In genomic region chr2:240520143-240520973, GRCh38 we compare ENCODE assay signal across 13 cellular contexts. TPM values are rescaled to one million over a fixed set of nuclear protein-coding genes. Genes with fewer than 3 reads are reported as not detected.
DNase-seq lines count a peak whose midpoint lies in the region; ATAC-seq, FAIRE-seq and TF ChIP-seq lines count a peak whose summit lies in the region.
"Had no signal": no experiment of that assay in that cellular context is flagged by ENCODE, and none has a peak within 500 bp of the region (broad histone marks: within the 10 kb centered on the region; RNA-seq: fewer than 3 reads in every experiment).

No MANE protein-coding gene starts in this region.

- intact Hi-C loops in endothelial cell of umbilical vein (cut with micrococcal nuclease), result no loop called here

- TF ChIP-seq CTCF in A549 (IDR thresholded peaks at IDR 0.05), result no peak
- TF ChIP-seq CTCF in GM13976 (IDR thresholded peaks at IDR 0.05; ENCODE audit: borderline replicate concordance, control extremely low read depth, extremely low read depth, insufficient read depth, missing control alignments), result no peak
- TF ChIP-seq CTCF in endothelial cell of umbilical vein (IDR thresholded peaks at IDR 0.05; ENCODE audit: extremely low read depth in 1 of 2, insufficient read depth in 1 of 2, low read depth in 1 of 2, low read length in 2 of 2), result no peak

- no peak overlapping the region for H2BK5ac ChIP-seq in mesendoderm (ENCODE audit: low read length)

- WGBS in A549 (ENCODE audit: missing lambda C conversion rate), result 95% methylated on average over 17 of the region's 51 CpGs
- WGBS in mesendoderm (ENCODE audit: extremely low coverage, insufficient coverage, low lambda C conversion rate), result no CpG with 5 or more reads among the region's 51 CpGs

- peaks cover 26% of the 10 kb centered on the region for H3K9me3 ChIP-seq in A549
- peaks cover 5% of the 10 kb centered on the region for H3K9me3 ChIP-seq in endothelial cell of umbilical vein (replicated peaks; ENCODE audit: control insufficient read depth, insufficient read depth, low read length)
- H3K9me3 ChIP-seq: right atrium auricular region had no signal

- H3K4me1 ChIP-seq in A549 (no peaks in the 10 kb centered on the region), endothelial cell of umbilical vein (ENCODE audit: control insufficient read depth, extremely low read depth, insufficient read depth, low read length) (no peaks in the 10 kb centered on the region), mesendoderm (ENCODE audit: control insufficient read depth, low read depth, low read length) (no peaks in the 10 kb centered on the region)

- H2BK120ac ChIP-seq in mesendoderm (ENCODE audit: low read depth, low read length), result no peak overlapping the region

- H3K23ac ChIP-seq in mesendoderm (ENCODE audit: low read length), result peak overlapping the region; percentile 45

- H3K27me3 ChIP-seq in endothelial cell of umbilical vein (ENCODE audit: control insufficient read depth in 2 of 2, insufficient read depth in 2 of 2, low read length in 2 of 2) (peaks cover 3 to 9% of the 10 kb centered on the region in 2 experiments), mesendoderm (ENCODE audit: insufficient read depth, low read length, poor library complexity) (peaks cover 5% of the 10 kb centered on the region)
- H3K27me3 ChIP-seq: right atrium auricular region had no signal

- no peak overlapping the region for H4K5ac ChIP-seq in mesendoderm (ENCODE audit: low read length)

- H2BK15ac ChIP-seq in mesendoderm (replicated peaks; ENCODE audit: low read depth), result no peak overlapping the region

- TF ChIP-seq RAD21 in A549 (conservative IDR thresholded peaks at IDR 0.05 in 1 of 2, IDR thresholded peaks at IDR 0.05 in 1 of 2), result no peak

- H3K9ac ChIP-seq in endothelial cell of umbilical vein (replicated peaks; ENCODE audit: extremely low read depth, insufficient read depth, low read length) (no peak overlapping the region), mesendoderm (ENCODE audit: low read length) (no peak overlapping the region)

- no peaks in the 10 kb centered on the region for H4K20me1 ChIP-seq in endothelial cell of umbilical vein (replicated peaks; ENCODE audit: control insufficient read depth, extremely low read depth, insufficient read depth, low read length)

- no peak for TF ChIP-seq EP300 in A549 (IDR thresholded peaks at IDR 0.05)

- no peak for FAIRE-seq in A549 (lab: Jason Lieb, UNC)
- no peak for FAIRE-seq in endothelial cell of umbilical vein (lab: Jason Lieb, UNC)
- FAIRE-seq: GM12892, islet of Langerhans had no signal

- TF ChIP-seq POLR2A in A549 (IDR thresholded peaks at IDR 0.05; ENCODE audit: low read length) (no peak), endothelial cell of umbilical vein (IDR thresholded peaks at IDR 0.05; ENCODE audit: low read depth, low read length) (no peak)

- no peak overlapping the region for H2AFZ ChIP-seq in endothelial cell of umbilical vein (ENCODE audit: low read depth, low read length)

- no peak overlapping the region for H3K18ac ChIP-seq in mesendoderm (ENCODE audit: low read length)

- no peak overlapping the region for H3K4me2 ChIP-seq in A549
- no peak overlapping the region for H3K4me2 ChIP-seq in endothelial cell of umbilical vein (ENCODE audit: insufficient read depth, low read length)
- peak overlapping the region; percentile 16 for H3K4me2 ChIP-seq in mesendoderm (ENCODE audit: low read length)

- H2AK5ac ChIP-seq in mesendoderm (ENCODE audit: low read length), result no peak overlapping the region

- H3K4me3 ChIP-seq in A549 (no peak overlapping the region), endothelial cell of umbilical vein (replicated peaks in 1 of 3; ENCODE audit: insufficient read depth in 1 of 3, low read depth in 1 of 3, low read length in 3 of 3) (no peak overlapping the region), mesendoderm (ENCODE audit: low read length) (no peak overlapping the region)

- no peak overlapping the region for H3K4ac ChIP-seq in mesendoderm (ENCODE audit: low read depth, low read length)

- CTCF ChIA-PET in A549 (lab: Yijun Ruan, JAX) (no interaction called here), endothelial cell of umbilical vein (lab: Charles Lee) (interaction anchor here (0.9 kb wide), 1 partner anchor 320 kb away, joined by 3 read pairs; no protein-coding TSS in a partner anchor)

- POLR2A ChIA-PET in A549 (lab: Yijun Ruan, JAX) (no interaction called here), endothelial cell of umbilical vein (lab: Charles Lee) (no interaction called here)

- H3K27ac ChIP-seq in A549, result no peak overlapping the region
- H3K27ac ChIP-seq in endothelial cell of umbilical vein (ENCODE audit: insufficient read depth, low read depth, low read length), result no peak overlapping the region
- H3K27ac ChIP-seq in mesendoderm (ENCODE audit: low read depth, low read length), result no peak overlapping the region
- H3K27ac ChIP-seq: right atrium auricular region had no signal

- H3K79me1 ChIP-seq in mesendoderm (ENCODE audit: low read length), result no peaks in the 10 kb centered on the region

- H3K36me3 ChIP-seq in endothelial cell of umbilical vein (ENCODE audit: control insufficient read depth in 2 of 2, extremely low read depth in 1 of 2, insufficient read depth in 2 of 2, low read length in 2 of 2), result no peaks in the 10 kb centered on the region
- H3K36me3 ChIP-seq in mesendoderm (ENCODE audit: control insufficient read depth, insufficient read depth, low read length), result no peaks in the 10 kb centered on the region

- peak; percentile 47 to 53; a peak in 5 of 6 replicates for ATAC-seq in A549
- ATAC-seq in HG02571 (IDR thresholded peaks at IDR 0.05; ENCODE audit: unreplicated experiment), result no peak
- ATAC-seq in GM21825 (IDR thresholded peaks at IDR 0.05; ENCODE audit: unreplicated experiment), result no peak

- in situ Hi-C loops in GM13976 (cut with MboI; ENCODE audit: low sequenced_read_pairs, unreplicated experiment), result loop anchor here (25.0 kb wide), 1 partner anchor 192 kb away; no protein-coding TSS in a partner anchor

- H3K79me2 ChIP-seq in endothelial cell of umbilical vein (ENCODE audit: control insufficient read depth, insufficient read depth, low read length) (no peaks in the 10 kb centered on the region), mesendoderm (ENCODE audit: control insufficient read depth, insufficient read depth, low read length) (no peaks in the 10 kb centered on the region)

- no peak for DNase-seq in A549 (ENCODE audit: low read depth in 1 of 2, low spot score in 1 of 2)
- DNase-seq in GM13976 (ENCODE audit: low spot score), result peak; percentile 31
- DNase-seq in endothelial cell of umbilical vein (ENCODE audit: low read depth, low spot score), result no peak
- peak; percentile 22 for DNase-seq in mesendoderm
- no peak for DNase-seq in NCI-H1092 (lab: John Stamatoyannopoulos, UW)
- DNase-seq in stimulated activated naive CD4-positive, alpha-beta T cell treated with Interleukin-2 at 50 U/mL for 16 hours (lab: John Stamatoyannopoulos, UW), result no peak
- DNase-seq: cortex of kidney, NCI-H524 treated with DMSO at 0.1 percent for 48 hours had no signal

- BruUV-seq in endothelial cell of umbilical vein (replicated peaks; lab: Mats Ljungman, UMichigan), result no TSS peak

- no peak overlapping the region for H4K8ac ChIP-seq in mesendoderm (ENCODE audit: low read depth, low read length)

- dilution Hi-C loops in endothelial cell of umbilical vein (cut with MboI; ENCODE audit: extremely low pct_ligation_motif_present, low sequenced_read_pairs), result no loop called here

- H3K56ac ChIP-seq in mesendoderm (ENCODE audit: low read length), result peak overlapping the region; percentile 17

- no peaks in the 10 kb centered on the region for H3K9me1 ChIP-seq in endothelial cell of umbilical vein (replicated peaks; ENCODE audit: control insufficient read depth, extremely low read depth, insufficient read depth, low read length)

RNA-seq across cellular contexts. Expression of gene ANKMY1, which starts 37.4 kb away (rescaled TPM):
- polyA plus RNA-seq in A549 (2011; rRNA removed) (16.5 and 18.9 TPM in 2 replicates), A549 (2017; fragmentation: RNase III; extraction: RNeasy Plus Mini Kit Qiagen cat#74134 plus additional on column Dnase treatment) (10.6 to 13.4 TPM (median 12.0 TPM) in 3 replicates), endothelial cell of umbilical vein (7.7 and 9.0 TPM in 2 replicates)
- 19.6 and 22.0 TPM in 2 replicates for polyA plus RNA-seq in A549 (2012; cell fraction: cytosol; rRNA removed)
- 52.7 and 56.8 TPM in 2 replicates for polyA plus RNA-seq in A549 (2012; cell fraction: nucleus; rRNA removed)
- 42.4 and 55.2 TPM in 2 replicates for polyA minus RNA-seq in A549 (2011; rRNA and poly(A)+ RNA removed)
- total RNA-seq in endothelial cell of umbilical vein, result 12.2 and 16.0 TPM in 2 replicates
- polyA plus RNA-seq in endothelial cell of umbilical vein (2011; cell fraction: cytosol; rRNA removed), result 3.4 and 5.0 TPM in 2 replicates
- 19.7 and 27.1 TPM in 2 replicates for polyA plus RNA-seq in endothelial cell of umbilical vein (2011; cell fraction: nucleus; rRNA removed)
- polyA plus RNA-seq in endothelial cell of umbilical vein (2012), result 7.6 and 8.0 TPM in 2 replicates
- polyA minus RNA-seq in endothelial cell of umbilical vein, result 10.6 and 13.9 TPM in 2 replicates
- polyA minus RNA-seq in endothelial cell of umbilical vein (2011; cell fraction: cytosol; rRNA and poly(A)+ RNA removed), result 9.9 TPM
- 25.4 and 27.0 TPM in 2 replicates for polyA minus RNA-seq in endothelial cell of umbilical vein (2011; cell fraction: nucleus; rRNA and poly(A)+ RNA removed)
- polyA plus RNA-seq in mesendoderm (2013, experiment 1 of 2), result 2.1 TPM
- polyA plus RNA-seq in mesendoderm (2013, experiment 2 of 2), result 1.9 TPM

RNA-seq across cellular contexts. Expression of gene DUSP28, which starts 39.8 kb away (rescaled TPM):
- 11.8 and 14.3 TPM in 2 replicates for polyA plus RNA-seq in A549 (2011; rRNA removed)
- 6.8 and 8.6 TPM in 2 replicates for polyA plus RNA-seq in A549 (2012; cell fraction: cytosol; rRNA removed)
- polyA plus RNA-seq in A549 (2012; cell fraction: nucleus; rRNA removed), result 7.9 and 8.2 TPM in 2 replicates
- polyA plus RNA-seq in A549 (2017; fragmentation: RNase III; extraction: RNeasy Plus Mini Kit Qiagen cat#74134 plus additional on column Dnase treatment), result 5.2 to 5.8 TPM (median 5.6 TPM) in 3 replicates
- polyA minus RNA-seq in A549 (2011; rRNA and poly(A)+ RNA removed), result 5.4 and 6.1 TPM in 2 replicates
- total RNA-seq in endothelial cell of umbilical vein, result 2.1 and 2.2 TPM in 2 replicates
- 4.3 and 5.7 TPM in 2 replicates for polyA plus RNA-seq in endothelial cell of umbilical vein
- polyA plus RNA-seq in endothelial cell of umbilical vein (2011; cell fraction: cytosol; rRNA removed), result 2.2 and 3.2 TPM in 2 replicates
- 3.0 and 3.8 TPM in 2 replicates for polyA plus RNA-seq in endothelial cell of umbilical vein (2011; cell fraction: nucleus; rRNA removed)
- polyA plus RNA-seq in endothelial cell of umbilical vein (2012), result 3.0 and 3.8 TPM in 2 replicates
- 1.4 and 4.7 TPM in 2 replicates for polyA minus RNA-seq in endothelial cell of umbilical vein
- polyA minus RNA-seq in endothelial cell of umbilical vein (2011; cell fraction: cytosol; rRNA and poly(A)+ RNA removed), result 0.51 TPM
- 3.1 and 4.6 TPM in 2 replicates for polyA minus RNA-seq in endothelial cell of umbilical vein (2011; cell fraction: nucleus; rRNA and poly(A)+ RNA removed)
- 1.6 TPM for polyA plus RNA-seq in mesendoderm (2013, experiment 1 of 2)
- 1.6 TPM for polyA plus RNA-seq in mesendoderm (2013, experiment 2 of 2)

RNA-seq across cellular contexts. Expression of gene RNPEPL1, which starts 47.9 kb away (rescaled TPM):
- 9.2 and 20.0 TPM in 2 replicates for polyA plus RNA-seq in A549 (2011; rRNA removed)
- 20.3 and 33.9 TPM in 2 replicates for polyA plus RNA-seq in A549 (2012; cell fraction: cytosol; rRNA removed)
- polyA plus RNA-seq in A549 (2012; cell fraction: nucleus; rRNA removed), result 87.4 and 124 TPM in 2 replicates
- 23.7 to 26.4 TPM (median 26.3 TPM) in 3 replicates for polyA plus RNA-seq in A549 (2017; fragmentation: RNase III; extraction: RNeasy Plus Mini Kit Qiagen cat#74134 plus additional on column Dnase treatment)
- 24.9 and 34.2 TPM in 2 replicates for polyA minus RNA-seq in A549 (2011; rRNA and poly(A)+ RNA removed)
- 62.1 and 67.1 TPM in 2 replicates for total RNA-seq in endothelial cell of umbilical vein
- polyA plus RNA-seq in endothelial cell of umbilical vein, result 35.8 and 47.3 TPM in 2 replicates
- polyA plus RNA-seq in endothelial cell of umbilical vein (2011; cell fraction: cytosol; rRNA removed), result 27.5 and 41.8 TPM in 2 replicates
- 45.9 and 55.5 TPM in 2 replicates for polyA plus RNA-seq in endothelial cell of umbilical vein (2011; cell fraction: nucleus; rRNA removed)
- polyA plus RNA-seq in endothelial cell of umbilical vein (2012), result 42.5 and 75.3 TPM in 2 replicates
- polyA minus RNA-seq in endothelial cell of umbilical vein, result 17.3 and 23.2 TPM in 2 replicates
- polyA minus RNA-seq in endothelial cell of umbilical vein (2011; cell fraction: cytosol; rRNA and poly(A)+ RNA removed), result 28.5 TPM
- 14.5 and 21.9 TPM in 2 replicates for polyA minus RNA-seq in endothelial cell of umbilical vein (2011; cell fraction: nucleus; rRNA and poly(A)+ RNA removed)
- 5.8 TPM for polyA plus RNA-seq in mesendoderm (2013, experiment 1 of 2)
- 5.3 TPM for polyA plus RNA-seq in mesendoderm (2013, experiment 2 of 2)

Comparison
In these comparisons a context has a peak if more than half of its experiments do, and no peak if none do; other contexts are left out.
1. ATAC-seq: peak in A549 (2 of 2); none in HG02571 (single experiment) and GM21825 (single experiment).
2. DNase-seq: peak in GM13976 (single experiment) and mesendoderm (single experiment); none in A549 (0 of 2), endothelial cell of umbilical vein (single experiment), NCI-H1092 (single experiment) and stimulated activated naive CD4-positive, alpha-beta T cell treated with Interleukin-2 at 50 U/mL for 16 hours (single experiment).